In genomic region chr10:45581497-45582385, GRCh38 we compare ENCODE assay signal across 15 cellular contexts.
DNase-seq lines count a peak whose midpoint lies in the region; ATAC-seq, FAIRE-seq and TF ChIP-seq lines count a peak whose summit lies in the region.
"Had no signal": no experiment of that assay in that cellular context is flagged by ENCODE, and none has a peak within 500 bp of the region (broad histone marks: within the 10 kb centered on the region; RNA-seq: fewer than 3 reads in every experiment).

No MANE protein-coding gene starts in this region.

- no peaks in the 10 kb centered on the region for H3K27me3 Mint-ChIP-seq in CD4-positive, CD25-positive, alpha-beta regulatory T cell
- no peaks in the 10 kb centered on the region for H3K27me3 Mint-ChIP-seq in activated naive CD8-positive, alpha-beta T cell treated with anti-CD3 and anti-CD28 coated beads for 36 hours

- peak; percentile 76 for FAIRE-seq in GM19239 (lab: Jason Lieb, UNC)
- FAIRE-seq: pancreas had no signal

- peaks cover 1 to 5% (median 4%) of the 10 kb centered on the region in 7 donors for H3K9me3 Mint-ChIP-seq in CD4-positive, CD25-positive, alpha-beta regulatory T cell
- peaks cover 8% of the 10 kb centered on the region for H3K9me3 Mint-ChIP-seq in activated naive CD8-positive, alpha-beta T cell treated with anti-CD3 and anti-CD28 coated beads for 36 hours

- no peaks in the 10 kb centered on the region for H3K36me3 ChIP-seq in CD4-positive, CD25-positive, alpha-beta regulatory T cell (ENCODE audit: control insufficient read depth, insufficient read depth, low read length)
- H3K36me3 ChIP-seq in left lung (no peaks in the 10 kb centered on the region), heart right ventricle (no peaks in the 10 kb centered on the region)
- H3K36me3 ChIP-seq: adrenal gland, pancreas, WERI-Rb-1 had no signal

- peak overlapping the region; percentile 96 for H3K4me3 ChIP-seq in CD4-positive, CD25-positive, alpha-beta regulatory T cell (ENCODE audit: low read depth, low read length)
- H3K4me3 ChIP-seq in left lung = no peak overlapping the region
- H3K4me3 ChIP-seq in heart right ventricle = no peak overlapping the region

- 90 to 93% methylated on average over 3 of the region's 3 CpGs for WGBS in heart right ventricle, 2 donors

- TF ChIP-seq CTCF in left lung (IDR thresholded peaks at IDR 0.05) = no peak
- no peak for TF ChIP-seq CTCF in heart right ventricle (IDR thresholded peaks at IDR 0.05)

- peaks cover 1% of the 10 kb centered on the region for H3K27me3 ChIP-seq in CD4-positive, CD25-positive, alpha-beta regulatory T cell (ENCODE audit: control insufficient read depth, insufficient read depth, low read length)
- no peaks in the 10 kb centered on the region for H3K27me3 ChIP-seq in left lung
- H3K27me3 ChIP-seq in heart right ventricle = no peaks in the 10 kb centered on the region
- H3K27me3 ChIP-seq: adrenal gland, pancreas had no signal

- intact Hi-C loops in left lung (cut with DNase I) (no loop called here), heart right ventricle (cut with DNase I) (no loop called here)

- H3K4me1 Mint-ChIP-seq in CD4-positive, CD25-positive, alpha-beta regulatory T cell = peaks cover 14 to 42% (median 29%) of the 10 kb centered on the region in 4 donors
- peaks cover 33% of the 10 kb centered on the region for H3K4me1 Mint-ChIP-seq in activated naive CD8-positive, alpha-beta T cell treated with anti-CD3 and anti-CD28 coated beads for 36 hours

- H3K36me3 Mint-ChIP-seq in CD4-positive, CD25-positive, alpha-beta regulatory T cell = peaks cover 17% of the 10 kb centered on the region
- peaks cover 13% of the 10 kb centered on the region for H3K36me3 Mint-ChIP-seq in activated naive CD8-positive, alpha-beta T cell treated with anti-CD3 and anti-CD28 coated beads for 36 hours

- no peak for DNase-seq in CD4-positive, CD25-positive, alpha-beta regulatory T cell
- DNase-seq in GM19239 (ENCODE audit: insufficient read length, low spot score) (no peak), left lung (no peak), heart right ventricle (no peak), ecto neural progenitor cell (ENCODE audit: low spot score) (no peak), amygdala (lab: John Stamatoyannopoulos, UW) (no peak)
- DNase-seq in activated naive CD8-positive, alpha-beta T cell treated with anti-CD3 and anti-CD28 coated beads for 36 hours = no peak
- DNase-seq: adrenal gland; effector CD4-positive, alpha-beta T cell; NCI-H1092 treated with DMSO at 0.1 percent for 48 hours; NCI-H510A treated with DMSO at 0.1 percent for 48 hours; pancreas; SHP77; WERI-Rb-1 had no signal

- ATAC-seq in CD4-positive, CD25-positive, alpha-beta regulatory T cell (ENCODE audit: low read depth in 2 of 2) = no peak
- ATAC-seq in left lung (peak; percentile 61), heart right ventricle (no peak), GM19035 (IDR thresholded peaks at IDR 0.05; ENCODE audit: unreplicated experiment) (no peak)

- peaks cover 16% of the 10 kb centered on the region for H3K4me1 ChIP-seq in CD4-positive, CD25-positive, alpha-beta regulatory T cell (ENCODE audit: control insufficient read depth, insufficient read depth, low read length, poor library complexity, severe bottlenecking)
- H3K4me1 ChIP-seq in left lung (peaks cover 0 to 13% of the 10 kb centered on the region in 2 donors), heart right ventricle (peaks cover 0 to 31% (median 13%) of the 10 kb centered on the region in 9 donors)

- H3K27ac Mint-ChIP-seq in CD4-positive, CD25-positive, alpha-beta regulatory T cell = peak overlapping the region; percentile 47 to 93 (median 89)
- H3K27ac Mint-ChIP-seq in activated naive CD8-positive, alpha-beta T cell treated with anti-CD3 and anti-CD28 coated beads for 36 hours = peak overlapping the region; percentile 79

- peak overlapping the region; percentile 67 for H3K27ac ChIP-seq in CD4-positive, CD25-positive, alpha-beta regulatory T cell (ENCODE audit: insufficient read depth, low read length, poor library complexity, severe bottlenecking)
- no peak overlapping the region for H3K27ac ChIP-seq in left lung
- no peak overlapping the region for H3K27ac ChIP-seq in heart right ventricle
- H3K27ac ChIP-seq: WERI-Rb-1 had no signal

- peak overlapping the region; percentile 40 to 96 (median 71) for H3K4me3 Mint-ChIP-seq in CD4-positive, CD25-positive, alpha-beta regulatory T cell
- peak overlapping the region; percentile 47 for H3K4me3 Mint-ChIP-seq in activated naive CD8-positive, alpha-beta T cell treated with anti-CD3 and anti-CD28 coated beads for 36 hours

- H3K9me3 ChIP-seq in CD4-positive, CD25-positive, alpha-beta regulatory T cell (ENCODE audit: control insufficient read depth in 2 of 2, low read length in 2 of 2) = peaks cover 0 to 8% of the 10 kb centered on the region in 2 experiments
- peaks cover 0 to 5% of the 10 kb centered on the region in 2 donors for H3K9me3 ChIP-seq in left lung
- H3K9me3 ChIP-seq in heart right ventricle = peaks cover 0 to 18% (median 5%) of the 10 kb centered on the region in 11 donors
- H3K9me3 ChIP-seq: adrenal gland, pancreas had no signal
